Comparison of ENCODE assay signal across 12 cellular contexts in the genomic region with DNA sequence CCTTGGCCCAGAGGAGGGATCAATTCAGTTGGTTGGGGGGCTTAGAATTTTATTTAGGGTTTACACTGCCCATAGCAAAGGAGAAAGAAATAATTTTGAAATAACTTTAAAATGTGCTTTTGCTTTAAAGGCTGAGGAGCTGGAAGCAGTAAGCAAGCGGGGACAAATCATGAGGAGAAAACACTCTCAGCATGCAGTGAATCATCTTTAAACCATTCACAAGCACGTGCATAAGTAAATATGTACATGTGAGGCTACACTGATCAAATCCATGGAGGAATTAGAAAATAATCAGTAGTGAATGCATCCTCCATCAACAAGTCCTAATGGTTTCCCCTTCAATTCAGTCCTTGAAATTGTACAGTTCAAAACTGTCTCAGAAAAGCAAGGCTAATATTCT.
A peak's percentile ranks its signal among the peaks of the same experiment; 100 is the strongest.
DNase-seq lines count a peak whose midpoint lies in the region; ATAC-seq, FAIRE-seq and TF ChIP-seq lines count a peak whose summit lies in the region.
"Had no signal": no experiment of that assay in that cellular context is flagged by ENCODE, and none has a peak within 500 bp of the region (broad histone marks: within the 10 kb centered on the region; RNA-seq: fewer than 3 reads in every experiment).

No MANE protein-coding gene starts in this region.

- dilution Hi-C loops in mammary epithelial cell (cut with HindIII; ENCODE audit: low sequenced_read_pairs), result no loop called here

- POLR2A ChIA-PET in A549 (lab: Yijun Ruan, JAX), result no interaction called here

- H4K20me1 ChIP-seq in mammary epithelial cell (ENCODE audit: insufficient read depth, low read length), result no peaks in the 10 kb centered on the region
- H4K20me1 ChIP-seq: BLaER1 had no signal

- H3K4me1 ChIP-seq in A549 (peaks cover 29% of the 10 kb centered on the region), mammary epithelial cell (ENCODE audit: insufficient read depth, low read length) (peaks cover 10% of the 10 kb centered on the region), left lung (peaks cover 6 to 10% of the 10 kb centered on the region in 2 donors)

- DNase-seq in A549 (ENCODE audit: low read depth in 1 of 2, low spot score in 1 of 2), result peak in 1 of 2 experiments; percentile 4
- DNase-seq in HS-27A (ENCODE audit: low read depth), result peak; percentile 64
- peak; percentile 29 for DNase-seq in mammary epithelial cell
- DNase-seq in left lung, result no peak
- DNase-seq in ureter (ENCODE audit: low spot score), result no peak
- DNase-seq in activated CD4-positive, CD25-positive, alpha-beta regulatory T cell treated with anti-CD3 and anti-CD28 coated beads, Interleukin-2, amount 50 U/mL, for 72 hours, result no peak
- DNase-seq in GM13977 (ENCODE audit: low spot score), result no peak
- DNase-seq: activated CD4-positive, alpha-beta T cell treated with anti-CD3 and anti-CD28 coated beads, Interleukin-2, amount 10 ng/mL, durations not matched to agents 24 days and 14 days; NCI-H510A had no signal

- H3K4me3 ChIP-seq in A549 (no peak overlapping the region), mammary epithelial cell (replicated peaks in 1 of 3; ENCODE audit: insufficient read depth in 1 of 3, low read depth in 2 of 3, low read length in 3 of 3) (no peak overlapping the region), left lung (no peak overlapping the region)
- H3K4me3 ChIP-seq: BLaER1, skin epidermis had no signal

- no peak for TF ChIP-seq CTCF in A549 (IDR thresholded peaks at IDR 0.05)
- no peak for TF ChIP-seq CTCF in mammary epithelial cell (conservative IDR thresholded peaks at IDR 0.05 in 1 of 2, IDR thresholded peaks at IDR 0.05 in 1 of 2; ENCODE audit: extremely low read depth in 1 of 2, insufficient read depth in 1 of 2, low read depth in 1 of 2, low read length in 2 of 2)
- no peak for TF ChIP-seq CTCF in left lung (IDR thresholded peaks at IDR 0.05)
- TF ChIP-seq CTCF in GM13977 (IDR thresholded peaks at IDR 0.05; ENCODE audit: extremely low read depth, insufficient read depth, missing control alignments), result no peak

- no peak for TF ChIP-seq POLR2A in A549 (IDR thresholded peaks at IDR 0.05; ENCODE audit: low read length)

- no peak overlapping the region for H3K9ac ChIP-seq in mammary epithelial cell (ENCODE audit: insufficient read depth, low read length)
- H3K9ac ChIP-seq: BLaER1 had no signal

- H3K36me3 ChIP-seq in mammary epithelial cell (ENCODE audit: insufficient read depth, low read length) (no peaks in the 10 kb centered on the region), left lung (no peaks in the 10 kb centered on the region)
- H3K36me3 ChIP-seq: BLaER1 had no signal

- no peak; a peak in 1 of 6 replicates for ATAC-seq in A549
- peak; percentile 55 for ATAC-seq in left lung
- ATAC-seq in HG02571 (IDR thresholded peaks at IDR 0.05; ENCODE audit: unreplicated experiment), result no peak

- H3K27me3 ChIP-seq in mammary epithelial cell (ENCODE audit: insufficient read depth, low read length) (peaks cover 1% of the 10 kb centered on the region), left lung (no peaks in the 10 kb centered on the region)
- H3K27me3 ChIP-seq: BLaER1 had no signal

- intact Hi-C loops in mammary epithelial cell (cut with micrococcal nuclease) (no loop called here), left lung (cut with DNase I) (no loop called here)

- no TSS peak for BruUV-seq in mammary epithelial cell (replicated peaks; lab: Mats Ljungman, UMichigan)

- 15% methylated on average over 2 of the region's 2 CpGs for WGBS in A549 (ENCODE audit: missing lambda C conversion rate)
- 31% methylated on average over 2 of the region's 2 CpGs for WGBS in mammary epithelial cell (ENCODE audit: low coverage, missing lambda C conversion rate)

- no peak for FAIRE-seq in A549 (lab: Jason Lieb, UNC)

- H3K27ac ChIP-seq in A549 (peak overlapping the region; percentile 42 to 78; a peak in 3 of 6 replicates), mammary epithelial cell (ENCODE audit: insufficient read depth, low read depth, low read length) (no peak overlapping the region), left lung (no peak overlapping the region)
- H3K27ac ChIP-seq: BLaER1 had no signal

- H3K9me3 ChIP-seq in A549 (no peaks in the 10 kb centered on the region), mammary epithelial cell (replicated peaks; ENCODE audit: insufficient read depth, low read length) (no peaks in the 10 kb centered on the region), left lung (no peaks in the 10 kb centered on the region)
- H3K9me3 ChIP-seq: BLaER1 had no signal

- in situ Hi-C loops in mammary epithelial cell (cut with MboI; ENCODE audit: low sequenced_read_pairs in 2 of 2) (no loop called here), GM13977 (cut with MboI; ENCODE audit: low pct_unique_long_range_greater_than_20kb, low sequenced_read_pairs, unreplicated experiment) (no loop called here)

- TF ChIP-seq EP300 in A549 (IDR thresholded peaks at IDR 0.05), result no peak

- peak overlapping the region; percentile 48 for H3K4me2 ChIP-seq in A549
- H3K4me2 ChIP-seq in mammary epithelial cell (ENCODE audit: insufficient read depth, low read depth, low read length), result peak overlapping the region; percentile 24
- H3K4me2 ChIP-seq: BLaER1 had no signal

- no peak overlapping the region for H2AFZ ChIP-seq in mammary epithelial cell (ENCODE audit: low read depth, low read length)

- TF ChIP-seq RAD21 in A549 (conservative IDR thresholded peaks at IDR 0.05 in 1 of 2, IDR thresholded peaks at IDR 0.05 in 1 of 2), result no peak

- H3K79me2 ChIP-seq in mammary epithelial cell (ENCODE audit: insufficient read depth, low read length), result no peaks in the 10 kb centered on the region

- CTCF ChIA-PET in A549 (lab: Yijun Ruan, JAX) (no interaction called here), mammary epithelial cell (lab: Charles Lee; ENCODE audit: low non-redundant PET) (no interaction called here)

TF ChIP-seq in A549, 52 proteins besides CTCF, POLR2A, EP300 and RAD21:
- TF ChIP-seq CBX8 (IDR thresholded peaks at IDR 0.05) (no peak), KDM5A (IDR thresholded peaks at IDR 0.05) (no peak), BHLHE40 (IDR thresholded peaks at IDR 0.05; ENCODE audit: low read depth, low read length) (0 out of 2 replicates have a peak, but pooled peaks have one; percentile 18)
- TF ChIP-seq, protein P1, sequence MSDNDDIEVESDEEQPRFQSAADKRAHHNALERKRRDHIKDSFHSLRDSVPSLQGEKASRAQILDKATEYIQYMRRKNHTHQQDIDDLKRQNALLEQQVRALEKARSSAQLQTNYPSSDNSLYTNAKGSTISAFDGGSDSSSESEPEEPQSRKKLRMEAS (IDR thresholded peaks at IDR 0.05), result peak; percentile 52

Comparison
In these comparisons a context has a peak if more than half of its experiments do, and no peak if none do; other contexts are left out.
1. DNase-seq: peak in HS-27A (single experiment) and mammary epithelial cell (single experiment); none in left lung (0 of 2), ureter (single experiment), activated CD4-positive, CD25-positive, alpha-beta regulatory T cell treated with anti-CD3 and anti-CD28 coated beads, Interleukin-2, amount 50 U/mL, for 72 hours (single experiment) and GM13977 (single experiment).
2. H3K27ac ChIP-seq: peak in A549 (2 of 2); none in mammary epithelial cell (single experiment) and left lung (0 of 2).